Comparison of ENCODE assay signal across 10 cellular contexts in genomic region chr9:105296889-105297288, GRCh38. TPM values are rescaled to one million over a fixed set of nuclear protein-coding genes. Genes with fewer than 3 reads are reported as not detected.
A peak's percentile ranks its signal among the peaks of the same experiment; 100 is the strongest.
DNase-seq lines count a peak whose midpoint lies in the region; ATAC-seq and TF ChIP-seq lines count a peak whose summit lies in the region.
"Had no signal": no experiment of that assay in that cellular context is flagged by ENCODE, and none has a peak within 500 bp of the region (broad histone marks: within the 10 kb centered on the region; RNA-seq: fewer than 3 reads in every experiment).

No MANE protein-coding gene starts in this region.

- H3K9me3 ChIP-seq in endodermal cell (ENCODE audit: control insufficient read depth, low read length) (no peaks in the 10 kb centered on the region), lower lobe of right lung (no peaks in the 10 kb centered on the region), ovary (no peaks in the 10 kb centered on the region)
- H3K9me3 ChIP-seq: HAP-1 had no signal

- H3K4me3 ChIP-seq in endodermal cell (ENCODE audit: low read length): no peak overlapping the region
- no peak overlapping the region for H3K4me3 ChIP-seq in lower lobe of right lung
- no peak overlapping the region for H3K4me3 ChIP-seq in ovary
- H3K4me3 ChIP-seq: HAP-1 had no signal

- H3K4me1 ChIP-seq in endodermal cell (ENCODE audit: control insufficient read depth, insufficient read depth, low read length): peaks cover 22% of the 10 kb centered on the region
- H3K4me1 ChIP-seq in lower lobe of right lung: peaks cover 13% of the 10 kb centered on the region
- peaks cover 7% of the 10 kb centered on the region for H3K4me1 ChIP-seq in ovary (ENCODE audit: insufficient read depth)

- H3K27ac ChIP-seq in endodermal cell (ENCODE audit: low read depth, low read length): no peak overlapping the region
- no peak overlapping the region for H3K27ac ChIP-seq in lower lobe of right lung
- no peak overlapping the region for H3K27ac ChIP-seq in ovary

- peak; percentile 55 to 72 for ATAC-seq in lower lobe of right lung
- ATAC-seq in HG02759 (IDR thresholded peaks at IDR 0.05; ENCODE audit: unreplicated experiment): no peak
- no peak for ATAC-seq in GM18873 (IDR thresholded peaks at IDR 0.05; ENCODE audit: low FRiP score, unreplicated experiment)
- ATAC-seq in HG03342 (IDR thresholded peaks at IDR 0.05; ENCODE audit: unreplicated experiment): no peak

- no peaks in the 10 kb centered on the region for H3K9me3 Mint-ChIP-seq in endodermal cell
- H3K9me3 Mint-ChIP-seq: CD4-positive, alpha-beta T cell had no signal

- TF ChIP-seq EP300 in ovary (IDR thresholded peaks at IDR 0.05): no peak

- in situ Hi-C loops in ACHN (cut with HindIII; ENCODE audit: low pct_ligation_motif_present, low pct_unique_long_range_greater_than_20kb, low sequenced_read_pairs): no loop called here

- peaks cover 23% of the 10 kb centered on the region for H3K36me3 ChIP-seq in endodermal cell (ENCODE audit: control insufficient read depth, insufficient read depth, low read length)
- H3K36me3 ChIP-seq in lower lobe of right lung: peaks cover 18% of the 10 kb centered on the region
- no peaks in the 10 kb centered on the region for H3K36me3 ChIP-seq in ovary
- H3K36me3 ChIP-seq: HAP-1 had no signal

- peak overlapping the region; percentile 92 for H3K27ac Mint-ChIP-seq in endodermal cell
- H3K27ac Mint-ChIP-seq: CD4-positive, alpha-beta T cell had no signal

- 88 to 100% methylated on average over 1 to 2 of the region's 2 CpGs for WGBS in endodermal cell (ENCODE audit: insufficient coverage in 1 of 2, insufficient read length in 1 of 2), 2 experiments
- 26 to 45% (median 43%) methylated on average over 2 of the region's 2 CpGs for WGBS in ovary, 3 donors

- H3K9ac ChIP-seq in endodermal cell (ENCODE audit: extremely low read depth, low read length, poor library complexity, severe bottlenecking): no peak overlapping the region

- no peaks in the 10 kb centered on the region for H3K27me3 Mint-ChIP-seq in endodermal cell (ENCODE audit: insufficient read depth)
- H3K27me3 Mint-ChIP-seq: CD4-positive, alpha-beta T cell had no signal

- intact Hi-C loops in lower lobe of right lung (cut with DNase I) (no loop called here), ovary (cut with DNase I) (no loop called here)

- no peaks in the 10 kb centered on the region for H3K27me3 ChIP-seq in endodermal cell (ENCODE audit: control insufficient read depth, insufficient read depth, low read length, poor library complexity, severe bottlenecking)
- no peaks in the 10 kb centered on the region for H3K27me3 ChIP-seq in lower lobe of right lung (ENCODE audit: low read depth)
- no peaks in the 10 kb centered on the region for H3K27me3 ChIP-seq in ovary

- TF ChIP-seq CTCF in endodermal cell (conservative IDR thresholded peaks at IDR 0.05) (no peak), lower lobe of right lung (IDR thresholded peaks at IDR 0.05) (no peak), ovary (IDR thresholded peaks at IDR 0.05) (no peak)

- DNase-seq in ACHN (peak; percentile 52), NCI-H226 (peak; percentile 90), endodermal cell (no peak), lower lobe of right lung (no peak), ovary (no peak)
- DNase-seq: CD4-positive, alpha-beta T cell had no signal

- H3K4me3 Mint-ChIP-seq in endodermal cell: no peak overlapping the region
- H3K4me3 Mint-ChIP-seq: CD4-positive, alpha-beta T cell had no signal

- H3K4me1 Mint-ChIP-seq in endodermal cell: peaks cover 70% of the 10 kb centered on the region

- peaks cover 23% of the 10 kb centered on the region for H3K36me3 Mint-ChIP-seq in endodermal cell (ENCODE audit: low read depth)

- TF ChIP-seq POLR2A in ovary (IDR thresholded peaks at IDR 0.05): no peak

RNA-seq across cellular contexts. Expression of gene SLC44A1, which starts 52.4 kb away (rescaled TPM):
- total RNA-seq in endodermal cell: 10 to 100 TPM; 69.7 to 73.4 TPM
- polyA plus RNA-seq in endodermal cell (2013, experiment 1 of 2): 21.1 TPM
- 19.6 TPM for polyA plus RNA-seq in endodermal cell (2013, experiment 2 of 2)
- 55.2 TPM for total RNA-seq in lower lobe of right lung
- total RNA-seq in ovary: 10 to 100 TPM; 19.1 to 34.7 (median 30.0) TPM
- polyA plus RNA-seq in ovary: 10 to 100 TPM in 1 of 2 donors, 1 to 10 TPM in 1; 8.8 to 25.1 TPM

Comparison
In these comparisons a context has a peak if more than half of its experiments do, and no peak if none do; other contexts are left out.
1. DNase-seq: peak in ACHN (single experiment) and NCI-H226 (single experiment); none in endodermal cell (single experiment), lower lobe of right lung (single experiment) and ovary (0 of 5).
2. ATAC-seq: peak in lower lobe of right lung (2 of 2); none in HG02759 (single experiment), GM18873 (single experiment) and HG03342 (single experiment).